In genomic region chr16:14051110-14051729, GRCh38 we compare ENCODE assay signal across 35 cellular contexts. TPM values are rescaled to one million over a fixed set of nuclear protein-coding genes. Genes with fewer than 3 reads are reported as not detected.
DNase-seq lines count a peak whose midpoint lies in the region; ATAC-seq, FAIRE-seq and TF ChIP-seq lines count a peak whose summit lies in the region.
"Had no signal": no experiment of that assay in that cellular context is flagged by ENCODE, and none has a peak within 500 bp of the region (broad histone marks: within the 10 kb centered on the region; RNA-seq: fewer than 3 reads in every experiment).

No MANE protein-coding gene starts in this region.

- dilution Hi-C loops in IMR-90 (cut with HindIII; ENCODE audit: low sequenced_read_pairs, unreplicated experiment), result no loop called here
- dilution Hi-C loops in endothelial cell of umbilical vein (cut with MboI; ENCODE audit: extremely low pct_ligation_motif_present, low sequenced_read_pairs), result no loop called here

- H3K4ac ChIP-seq in IMR-90 (ENCODE audit: low read depth, low read length) (no peak overlapping the region), trophoblast cell (ENCODE audit: low read depth, low read length) (no peak overlapping the region)

- no peak for DNase-seq in GM23338 (ENCODE audit: low spot score)
- no peak for DNase-seq in IMR-90
- no peak for DNase-seq in endothelial cell of umbilical vein (ENCODE audit: low read depth, low spot score)
- no peak for DNase-seq in trophoblast cell
- no peak for DNase-seq in activated T-cell treated with anti-CD3 and anti-CD28 coated beads, Interleukin-2, amount 50 U/mL, for 48 hours
- no peak for DNase-seq in GM20000 (ENCODE audit: low spot score)
- DNase-seq: activated CD4-positive, CD25-positive, alpha-beta regulatory T cell; activated CD8-positive, alpha-beta memory T cell treated with anti-CD3 and anti-CD28 coated beads, Interleukin-2, amount 10 ng/mL, durations not matched to agents 7 days and 5 days; activated naive CD4-positive, alpha-beta T cell treated with Interleukin-2 at 50 U/mL for 16 hours; activated T-cell treated with anti-CD3 and anti-CD28 coated beads, Interleukin-2, amount 50 U/mL, for 4 hours; CD8-positive, alpha-beta T cell; central memory CD4-positive, alpha-beta T cell; cortex of kidney; DMS 273 treated with DMSO at 0.1 percent for 48 hours; effector memory CD8-positive, alpha-beta T cell; head of caudate nucleus; lower lobe of right lung; NCI-H1417 treated with DMSO at 0.1 percent for 48 hours; NCI-H2081 treated with DMSO at 0.1 percent for 48 hours; NCI-H2227 treated with DMSO at 0.1 percent for 48 hours; NCI-H526; NK-92 treated with Interleukin-12 subunit alpha and Interleukin-12 subunit beta, amount 100 ng/mL, for 24 hours; occipital lobe; psoas muscle; Right ventricle myocardium superior; stimulated activated naive B cell treated with anti-CD40 and anti-IgM and Interleukin-4, amounts not matched to agents 10 μg/mL and 1 μg/mL and 100 μg/mL, for 72 hours; substantia nigra; T-helper 17 cell; upper lobe of left lung had no signal

- no peaks in the 10 kb centered on the region for H3K4me1 Mint-ChIP-seq in GM23338
- H3K4me1 Mint-ChIP-seq: activated CD8-positive, alpha-beta memory T cell treated with anti-CD3 and anti-CD28 coated beads, Interleukin-2, amount 10 ng/mL, durations not matched to agents 7 days and 5 days; B cell; stimulated activated naive B cell treated with anti-CD40 and anti-IgM and Interleukin-4, amounts not matched to agents 10 μg/mL and 1 μg/mL and 100 μg/mL, for 72 hours; T-helper 17 cell had no signal

- no peaks in the 10 kb centered on the region for H3K36me3 Mint-ChIP-seq in GM23338 (ENCODE audit: low read depth)
- H3K36me3 Mint-ChIP-seq: activated CD8-positive, alpha-beta memory T cell treated with anti-CD3 and anti-CD28 coated beads, Interleukin-2, amount 10 ng/mL, durations not matched to agents 7 days and 5 days; CD8-positive, alpha-beta T cell; natural killer cell treated with Interleukin-12 subunit alpha and Interleukin-12 subunit beta and Interleukin-15 and Interleukin-18, amount 100 ng/mL, for 72 hours; stimulated activated naive B cell treated with anti-CD40 and anti-IgM and Interleukin-4, amounts not matched to agents 10 μg/mL and 1 μg/mL and 100 μg/mL, for 72 hours had no signal

- H2BK15ac ChIP-seq in IMR-90 (ENCODE audit: low read depth, low read length), result no peak overlapping the region

- H2BK120ac ChIP-seq in IMR-90 (ENCODE audit: low read depth, low read length), result no peak overlapping the region
- H2BK120ac ChIP-seq in trophoblast cell (ENCODE audit: insufficient read depth, low read length, poor library complexity), result no peak overlapping the region

- H3K4me1 ChIP-seq in GM23338 (ENCODE audit: insufficient read depth) (no peaks in the 10 kb centered on the region), IMR-90 (ENCODE audit: control insufficient read depth, insufficient read depth, low read length) (no peaks in the 10 kb centered on the region), endothelial cell of umbilical vein (ENCODE audit: control insufficient read depth, extremely low read depth, insufficient read depth, low read length) (peaks cover 20% of the 10 kb centered on the region), trophoblast cell (ENCODE audit: control insufficient read depth in 1 of 2, insufficient read depth in 2 of 2, low read length in 2 of 2) (peaks cover 9 to 10% of the 10 kb centered on the region in 2 experiments)
- H3K4me1 ChIP-seq: lower lobe of right lung had no signal

- H2BK12ac ChIP-seq in trophoblast cell (ENCODE audit: low read length), result peak overlapping the region; percentile 7

- no TSS peak for BruUV-seq in IMR-90 (replicated peaks; lab: Mats Ljungman, UMichigan)
- TSS peak; percentile 96 for BruUV-seq in endothelial cell of umbilical vein (replicated peaks; lab: Mats Ljungman, UMichigan)

- WGBS in IMR-90 (ENCODE audit: extremely low coverage in 2 of 2, insufficient read length in 1 of 2), 2 experiments, result 71% methylated on average over 4 of the region's 5 CpGs; no CpG with 5 or more reads in 1 of the 2 experiments
- WGBS in trophoblast cell (ENCODE audit: extremely low coverage, insufficient coverage, insufficient read length), result no CpG with 5 or more reads among the region's 5 CpGs

- no peaks in the 10 kb centered on the region for H3K79me1 ChIP-seq in IMR-90 (ENCODE audit: low read depth in 1 of 2, low read length in 2 of 2)
- H3K79me1 ChIP-seq in trophoblast cell (ENCODE audit: low read length), result peaks cover 4% of the 10 kb centered on the region

- no peak for TF ChIP-seq CTCF in GM23338 (conservative IDR thresholded peaks at IDR 0.05; ENCODE audit: low read depth in 2 of 2)
- TF ChIP-seq CTCF in IMR-90 (conservative IDR thresholded peaks at IDR 0.05; ENCODE audit: low read depth, low read length), result no peak
- TF ChIP-seq CTCF in endothelial cell of umbilical vein (IDR thresholded peaks at IDR 0.05; ENCODE audit: extremely low read depth in 1 of 2, insufficient read depth in 1 of 2, low read depth in 1 of 2, low read length in 2 of 2), result no peak
- TF ChIP-seq CTCF in GM20000 (IDR thresholded peaks at IDR 0.05; ENCODE audit: extremely low read depth, missing control alignments), result no peak

- H4K12ac ChIP-seq in trophoblast cell (ENCODE audit: low read depth, low read length), result no peak overlapping the region

- H3K36me3 ChIP-seq in GM23338 (ENCODE audit: insufficient read depth) (no peaks in the 10 kb centered on the region), IMR-90 (ENCODE audit: control insufficient read depth, insufficient read depth, low read length) (no peaks in the 10 kb centered on the region), endothelial cell of umbilical vein (ENCODE audit: control insufficient read depth in 2 of 2, extremely low read depth in 1 of 2, insufficient read depth in 2 of 2, low read length in 2 of 2) (no peaks in the 10 kb centered on the region), trophoblast cell (ENCODE audit: control insufficient read depth in 1 of 2, insufficient read depth in 2 of 2, low read length in 2 of 2) (no peaks in the 10 kb centered on the region)
- H3K36me3 ChIP-seq: lower lobe of right lung, upper lobe of left lung had no signal

- H3K4me3 ChIP-seq in GM23338 (no peak overlapping the region), IMR-90 (ENCODE audit: insufficient read depth, low read depth, low read length) (no peak overlapping the region), endothelial cell of umbilical vein (replicated peaks in 1 of 3; ENCODE audit: insufficient read depth in 1 of 3, low read depth in 1 of 3, low read length in 3 of 3) (no peak overlapping the region), trophoblast cell (ENCODE audit: low read depth, low read length) (no peak overlapping the region)
- H3K4me3 ChIP-seq: lower lobe of right lung, psoas muscle, upper lobe of left lung had no signal

- FAIRE-seq in endothelial cell of umbilical vein (lab: Jason Lieb, UNC), result no peak
- FAIRE-seq: GM12892, TTC549 had no signal

- CTCF ChIA-PET in IMR-90 (lab: Yijun Ruan, JAX) (no interaction called here), endothelial cell of umbilical vein (lab: Charles Lee) (interaction anchor here (1.1 to 2.4 kb wide), 3 partner anchors 9 to 128 kb away, joined by 3 to 11 read pairs (median 3); no protein-coding TSS in a partner anchor)

- H3K27ac ChIP-seq in GM23338 (ENCODE audit: low read depth), result peak overlapping the region; percentile 22; the same call in 1 of the 2 replicates
- H3K27ac ChIP-seq in IMR-90 (ENCODE audit: insufficient read depth, low read length), result no peak overlapping the region
- peak overlapping the region; percentile 84 for H3K27ac ChIP-seq in endothelial cell of umbilical vein (ENCODE audit: insufficient read depth, low read depth, low read length)
- no peak overlapping the region for H3K27ac ChIP-seq in trophoblast cell (ENCODE audit: low read depth, low read length)
- H3K27ac ChIP-seq: lower lobe of right lung, psoas muscle, upper lobe of left lung had no signal

- H4K20me1 ChIP-seq in GM23338 (replicated peaks; ENCODE audit: insufficient read depth) (no peaks in the 10 kb centered on the region), IMR-90 (ENCODE audit: insufficient read depth, low read length) (no peaks in the 10 kb centered on the region), endothelial cell of umbilical vein (replicated peaks; ENCODE audit: control insufficient read depth, extremely low read depth, insufficient read depth, low read length) (no peaks in the 10 kb centered on the region)

- H4K8ac ChIP-seq in IMR-90 (ENCODE audit: low read depth in 2 of 2, low read length in 2 of 2), result no peak overlapping the region
- H4K8ac ChIP-seq in trophoblast cell (ENCODE audit: low read depth, low read length), result peak overlapping the region; percentile 1

- H2AFZ ChIP-seq in GM23338 (no peak overlapping the region; the same call in 1 of the 2 replicates), IMR-90 (replicated peaks; ENCODE audit: low read length, poor library complexity) (no peak overlapping the region), endothelial cell of umbilical vein (ENCODE audit: low read depth, low read length) (peak overlapping the region; percentile 68), trophoblast cell (ENCODE audit: insufficient read depth, low read length, poor library complexity) (no peak overlapping the region)

- 0 out of 2 replicates have a peak overlapping the region, but pooled peaks have one; percentile 17 for H3K4me2 ChIP-seq in GM23338
- H3K4me2 ChIP-seq in IMR-90 (ENCODE audit: low read depth, low read length), result no peak overlapping the region
- peak overlapping the region; percentile 60 for H3K4me2 ChIP-seq in endothelial cell of umbilical vein (ENCODE audit: insufficient read depth, low read length)
- H3K4me2 ChIP-seq in trophoblast cell (ENCODE audit: low read length), result peak overlapping the region; percentile 42

- H3K9me3 ChIP-seq in IMR-90 (ENCODE audit: control insufficient read depth, insufficient read depth, low read length) (no peaks in the 10 kb centered on the region), endothelial cell of umbilical vein (replicated peaks; ENCODE audit: control insufficient read depth, insufficient read depth, low read length) (no peaks in the 10 kb centered on the region), trophoblast cell (ENCODE audit: insufficient read depth, low read depth, low read length) (peaks cover 2% of the 10 kb centered on the region)
- H3K9me3 ChIP-seq: lower lobe of right lung, psoas muscle, upper lobe of left lung had no signal

- no peak overlapping the region for H3K4me3 Mint-ChIP-seq in GM23338
- H3K4me3 Mint-ChIP-seq: activated CD8-positive, alpha-beta memory T cell treated with anti-CD3 and anti-CD28 coated beads, Interleukin-2, amount 10 ng/mL, durations not matched to agents 7 days and 5 days; activated T-cell treated with anti-CD3 and anti-CD28 coated beads, Interleukin-2, amount 50 U/mL, for 4 hours; B cell; CD8-positive, alpha-beta T cell; effector memory CD8-positive, alpha-beta T cell; natural killer cell treated with Interleukin-12 subunit alpha and Interleukin-12 subunit beta and Interleukin-15 and Interleukin-18, amount 100 ng/mL, for 72 hours; stimulated activated naive B cell treated with anti-CD40 and anti-IgM and Interleukin-4, amounts not matched to agents 10 μg/mL and 1 μg/mL and 100 μg/mL, for 72 hours; T-helper 17 cell had no signal

- peaks cover 3% of the 10 kb centered on the region; the same call in 1 of the 2 replicates for H3K9me1 ChIP-seq in IMR-90 (ENCODE audit: insufficient read depth, low read length)
- H3K9me1 ChIP-seq in endothelial cell of umbilical vein (replicated peaks; ENCODE audit: control insufficient read depth, extremely low read depth, insufficient read depth, low read length), result no peaks in the 10 kb centered on the region

- ATAC-seq in GM23338, result no peak
- ATAC-seq in IMR-90 (ENCODE audit: low read depth), result no peak
- ATAC-seq in GM19023 (IDR thresholded peaks at IDR 0.05; ENCODE audit: unreplicated experiment), result no peak
- ATAC-seq: activated CD8-positive, alpha-beta memory T cell treated with anti-CD3 and anti-CD28 coated beads, Interleukin-2, amount 10 ng/mL, durations not matched to agents 7 days and 5 days; activated T-cell treated with anti-CD3 and anti-CD28 coated beads, Interleukin-2, amount 50 U/mL, for 4 hours; CD8-positive, alpha-beta T cell; effector memory CD8-positive, alpha-beta T cell; esophagus mucosa; psoas muscle; stimulated activated naive B cell treated with anti-CD40 and anti-IgM and Interleukin-4, amounts not matched to agents 10 μg/mL and 1 μg/mL and 100 μg/mL, for 72 hours; T-helper 17 cell had no signal

- H4K91ac ChIP-seq in IMR-90 (ENCODE audit: insufficient read depth, low read depth, low read length), result no peak overlapping the region
- H4K91ac ChIP-seq in trophoblast cell (ENCODE audit: low read depth, low read length), result peak overlapping the region; percentile 49

- no peaks in the 10 kb centered on the region; the same call in 2 of the 3 replicates for H3K9me3 Mint-ChIP-seq in GM23338
- H3K9me3 Mint-ChIP-seq: natural killer cell treated with Interleukin-12 subunit alpha and Interleukin-12 subunit beta and Interleukin-15 and Interleukin-18, amount 100 ng/mL, for 72 hours had no signal

- POLR2A ChIA-PET in IMR-90 (lab: Charles Lee; ENCODE audit: unreplicated experiment), result no interaction called here
- POLR2A ChIA-PET in endothelial cell of umbilical vein (lab: Charles Lee), result no interaction called here

- intact Hi-C loops in IMR-90 (cut with micrococcal nuclease), result no loop called here
- intact Hi-C loops in endothelial cell of umbilical vein (cut with micrococcal nuclease), result loop anchor here (2.0 kb wide), 1 partner anchor 34 kb away; no protein-coding TSS in a partner anchor

- H3K9ac ChIP-seq in IMR-90 (ENCODE audit: low read depth, low read length) (no peak overlapping the region), endothelial cell of umbilical vein (replicated peaks; ENCODE audit: extremely low read depth, insufficient read depth, low read length) (peak overlapping the region; percentile 72), trophoblast cell (ENCODE audit: low read length) (no peak overlapping the region)

- no peak overlapping the region for H3K23ac ChIP-seq in IMR-90 (ENCODE audit: low read depth, low read length)
- H3K23ac ChIP-seq in trophoblast cell (ENCODE audit: low read length), result no peak overlapping the region

- H3K9me2 ChIP-seq in GM23338 (ENCODE audit: insufficient read depth), result 0 out of 2 replicates have a peak, but pooled peaks cover 6% of the 10 kb centered on the region

- peak overlapping the region; percentile 65; the same call in 1 of the 2 replicates for H3K14ac ChIP-seq in IMR-90 (replicated peaks; ENCODE audit: low read depth, low read length)
- peak overlapping the region; percentile 4 for H3K14ac ChIP-seq in trophoblast cell (ENCODE audit: low read length)

- no peak overlapping the region for H2BK20ac ChIP-seq in IMR-90 (ENCODE audit: low read depth, low read length)

- H3K18ac ChIP-seq in IMR-90 (ENCODE audit: low read depth, low read length) (no peak overlapping the region), trophoblast cell (ENCODE audit: low read length) (no peak overlapping the region)

- no peak overlapping the region for H2AK5ac ChIP-seq in IMR-90 (ENCODE audit: low read depth, low read length)
- H2AK5ac ChIP-seq in trophoblast cell (ENCODE audit: low read length), result no peak overlapping the region

- H4K5ac ChIP-seq in IMR-90 (ENCODE audit: low read depth, low read length), result no peak overlapping the region

- TF ChIP-seq RAD21 in IMR-90 (IDR thresholded peaks at IDR 0.05; ENCODE audit: low read length), result no peak

- no peak overlapping the region for H3K27ac Mint-ChIP-seq in GM23338
- H3K27ac Mint-ChIP-seq: activated CD8-positive, alpha-beta memory T cell treated with anti-CD3 and anti-CD28 coated beads, Interleukin-2, amount 10 ng/mL, durations not matched to agents 7 days and 5 days; B cell; CD8-positive, alpha-beta T cell; effector memory CD8-positive, alpha-beta T cell; natural killer cell treated with Interleukin-12 subunit alpha and Interleukin-12 subunit beta and Interleukin-15 and Interleukin-18, amount 100 ng/mL, for 72 hours; stimulated activated naive B cell treated with anti-CD40 and anti-IgM and Interleukin-4, amounts not matched to agents 10 μg/mL and 1 μg/mL and 100 μg/mL, for 72 hours; T-helper 17 cell had no signal

- H3K27me3 ChIP-seq in GM23338 (ENCODE audit: insufficient read depth), result no peaks in the 10 kb centered on the region
- peaks cover 7% of the 10 kb centered on the region for H3K27me3 ChIP-seq in IMR-90 (ENCODE audit: control insufficient read depth, insufficient read depth, low read length)
- no peaks in the 10 kb centered on the region for H3K27me3 ChIP-seq in endothelial cell of umbilical vein (ENCODE audit: control insufficient read depth in 2 of 2, insufficient read depth in 2 of 2, low read length in 2 of 2)
- H3K27me3 ChIP-seq in trophoblast cell (ENCODE audit: insufficient read depth, low read length), result no peaks in the 10 kb centered on the region
- H3K27me3 ChIP-seq: upper lobe of left lung had no signal

- H3K79me2 ChIP-seq in GM23338 (replicated peaks; ENCODE audit: insufficient read depth) (no peaks in the 10 kb centered on the region), endothelial cell of umbilical vein (ENCODE audit: control insufficient read depth, insufficient read depth, low read length) (no peaks in the 10 kb centered on the region), trophoblast cell (ENCODE audit: control insufficient read depth, insufficient read depth, low read length, poor library complexity) (peaks cover 1% of the 10 kb centered on the region)

- H2AK9ac ChIP-seq in IMR-90 (replicated peaks; ENCODE audit: low read depth, low read length, poor library complexity), result no peak overlapping the region

- TF ChIP-seq POLR2A in IMR-90 (IDR thresholded peaks at IDR 0.05; ENCODE audit: low read depth, low read length) (no peak), endothelial cell of umbilical vein (IDR thresholded peaks at IDR 0.05; ENCODE audit: low read depth, low read length) (no peak)

- H2BK5ac ChIP-seq in IMR-90 (ENCODE audit: low read depth, low read length, poor library complexity, severe bottlenecking), result no peak overlapping the region
- no peak overlapping the region for H2BK5ac ChIP-seq in trophoblast cell (ENCODE audit: low read depth, low read length, poor library complexity)

- no peaks in the 10 kb centered on the region for H3F3A ChIP-seq in GM23338 (replicated peaks; ENCODE audit: low read depth)

- H3K27me3 Mint-ChIP-seq in GM23338 (ENCODE audit: insufficient read depth, low read depth, poor library complexity), result no peaks in the 10 kb centered on the region
- H3K27me3 Mint-ChIP-seq: T-helper 17 cell had no signal

- in situ Hi-C loops in IMR-90 (cut with MboI; ENCODE audit: low sequenced_read_pairs), result no loop called here

- H3K56ac ChIP-seq in IMR-90 (ENCODE audit: extremely low read depth, insufficient read depth, low read length), result no peak overlapping the region

RNA-seq across cellular contexts. Expression of gene MRTFB, which starts 19.9 kb away (rescaled TPM):
- total RNA-seq in GM23338 (2014; rRNA removed; shearing (Covaris generic)), result 22.2 and 22.4 TPM in 2 replicates
- 9.7 and 13.9 TPM in 2 replicates for polyA plus RNA-seq in GM23338 (2016; fragmentation: Nextera tagmentation; extraction: Ambion mirVana)
- total RNA-seq in IMR-90 (2012; rRNA removed), result 5.4 and 6.9 TPM in 2 replicates
- polyA plus RNA-seq in IMR-90 (2012; rRNA removed), result 4.4 and 5.6 TPM in 2 replicates
- polyA plus RNA-seq in IMR-90 (2012; cell fraction: cytosol; rRNA removed), result 1.5 and 3.4 TPM in 2 replicates
- 3.6 and 10.7 TPM in 2 replicates for polyA plus RNA-seq in IMR-90 (2012; cell fraction: nucleus; rRNA removed; ENCODE audit: low replicate concordance)
- 49.5 and 50.2 TPM in 2 replicates for total RNA-seq in endothelial cell of umbilical vein
- polyA plus RNA-seq in endothelial cell of umbilical vein, result 19.6 and 23.5 TPM in 2 replicates
- 12.9 and 13.3 TPM in 2 replicates for polyA plus RNA-seq in endothelial cell of umbilical vein (2011; cell fraction: cytosol; rRNA removed)
- polyA plus RNA-seq in endothelial cell of umbilical vein (2011; cell fraction: nucleus; rRNA removed), result 58.0 and 59.5 TPM in 2 replicates
- polyA plus RNA-seq in endothelial cell of umbilical vein (2012), result 13.4 and 15.8 TPM in 2 replicates
- 63.0 and 64.6 TPM in 2 replicates for polyA minus RNA-seq in endothelial cell of umbilical vein
- polyA minus RNA-seq in endothelial cell of umbilical vein (2011; cell fraction: cytosol; rRNA and poly(A)+ RNA removed), result 10.5 TPM
- polyA minus RNA-seq in endothelial cell of umbilical vein (2011; cell fraction: nucleus; rRNA and poly(A)+ RNA removed), result 98.7 and 137 TPM in 2 replicates
- polyA plus RNA-seq in trophoblast cell (2013), result 16.1 and 17.0 TPM in 2 replicates

Comparison
In these comparisons a context has a peak if more than half of its experiments do, and no peak if none do; other contexts are left out.
1. H3K27ac ChIP-seq: peak in GM23338 (single experiment) and endothelial cell of umbilical vein (single experiment); none in IMR-90 (single experiment) and trophoblast cell (single experiment).